In the genomic region with DNA sequence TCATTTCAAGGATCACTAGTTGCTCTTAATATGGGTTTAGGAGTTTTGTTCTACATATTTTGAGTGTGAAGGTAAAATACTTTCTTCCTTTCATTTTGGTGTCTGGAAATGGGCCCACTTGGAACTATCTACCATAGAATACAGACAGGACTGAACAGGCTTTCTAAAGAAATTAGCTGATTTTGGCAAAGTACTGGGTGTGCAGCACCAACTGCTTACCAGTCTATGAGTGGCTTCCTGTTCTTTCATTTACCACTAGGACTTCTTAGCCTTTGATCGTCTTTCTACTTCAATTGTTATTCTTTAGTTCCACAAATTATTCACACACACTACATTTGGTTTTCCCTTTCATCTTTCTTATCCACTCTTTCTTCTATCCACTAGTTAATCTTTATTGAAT, we compare ENCODE assay signal across 21 cellular contexts.
DNase-seq lines count a peak whose midpoint lies in the region; ATAC-seq and TF ChIP-seq lines count a peak whose summit lies in the region.
"Had no signal": no experiment of that assay in that cellular context is flagged by ENCODE, and none has a peak within 500 bp of the region (broad histone marks: within the 10 kb centered on the region; RNA-seq: fewer than 3 reads in every experiment).

No MANE protein-coding gene starts in this region.

- peak; percentile 7 to 71 for DNase-seq in NCI-H446 (lab: John Stamatoyannopoulos, UW)
- DNase-seq in astrocyte of the hippocampus (ENCODE audit: low read depth, low spot score), result peak; percentile 58
- DNase-seq in foreskin keratinocyte, result peak in 1 of 2 donors; percentile 33
- no peak for DNase-seq in suprapubic skin (ENCODE audit: low spot score in 2 of 2)
- DNase-seq in AG08396 (ENCODE audit: low spot score), result no peak
- no peak for DNase-seq in activated T-cell treated with anti-CD3 and anti-CD28 coated beads for 4 hours
- DNase-seq: 8988T; BE2C; C1 segment of cervical spinal cord; CD4-positive, CD25-positive, alpha-beta regulatory T cell; CD8-positive, alpha-beta memory T cell; COR-L47; DMS 273 treated with DMSO at 0.1 percent for 48 hours; DMS53; DND-41; EL; HCEC 1CT; IMR-90 had no signal

- H3K4me3 ChIP-seq in suprapubic skin, result no peak overlapping the region
- H3K4me3 ChIP-seq: GM12878, GM23338 had no signal

- TF ChIP-seq EP300 in suprapubic skin (IDR thresholded peaks at IDR 0.05), result no peak

- no peaks in the 10 kb centered on the region for H3K27me3 ChIP-seq in foreskin keratinocyte
- H3K27me3 ChIP-seq in suprapubic skin, result no peaks in the 10 kb centered on the region
- H3K27me3 ChIP-seq: BE2C had no signal

- ATAC-seq in foreskin keratinocyte (peak; percentile 56), HG02870 (IDR thresholded peaks at IDR 0.05; ENCODE audit: unreplicated experiment) (no peak)
- ATAC-seq: GM12878, GM23338 had no signal

- no peaks in the 10 kb centered on the region for H3K9me3 ChIP-seq in suprapubic skin
- H3K9me3 ChIP-seq: BE2C had no signal

- no peak overlapping the region for H3K27ac ChIP-seq in foreskin keratinocyte
- peak overlapping the region; percentile 18 for H3K27ac ChIP-seq in suprapubic skin

- no peak for TF ChIP-seq POLR2A in suprapubic skin (IDR thresholded peaks at IDR 0.05)

- TF ChIP-seq CTCF in foreskin keratinocyte (conservative IDR thresholded peaks at IDR 0.05) (no peak), suprapubic skin (IDR thresholded peaks at IDR 0.05) (no peak)

- no peaks in the 10 kb centered on the region for H3K36me3 ChIP-seq in suprapubic skin
- H3K36me3 ChIP-seq: BE2C had no signal

- peaks cover 5% of the 10 kb centered on the region for H3K4me1 ChIP-seq in foreskin keratinocyte
- peaks cover 3% of the 10 kb centered on the region for H3K4me1 ChIP-seq in suprapubic skin
- H3K4me1 ChIP-seq: BE2C had no signal

- 55% methylated on average over 1 of the region's 1 CpG for WGBS in suprapubic skin

Comparison
In these comparisons a context has a peak if more than half of its experiments do, and no peak if none do; other contexts are left out.
1. DNase-seq: peak in NCI-H446 (2 of 2) and astrocyte of the hippocampus (single experiment); none in suprapubic skin (0 of 2), AG08396 (single experiment) and activated T-cell treated with anti-CD3 and anti-CD28 coated beads for 4 hours (single experiment).